8 cellular contexts compared by ENCODE assay signal in the genomic region with DNA sequence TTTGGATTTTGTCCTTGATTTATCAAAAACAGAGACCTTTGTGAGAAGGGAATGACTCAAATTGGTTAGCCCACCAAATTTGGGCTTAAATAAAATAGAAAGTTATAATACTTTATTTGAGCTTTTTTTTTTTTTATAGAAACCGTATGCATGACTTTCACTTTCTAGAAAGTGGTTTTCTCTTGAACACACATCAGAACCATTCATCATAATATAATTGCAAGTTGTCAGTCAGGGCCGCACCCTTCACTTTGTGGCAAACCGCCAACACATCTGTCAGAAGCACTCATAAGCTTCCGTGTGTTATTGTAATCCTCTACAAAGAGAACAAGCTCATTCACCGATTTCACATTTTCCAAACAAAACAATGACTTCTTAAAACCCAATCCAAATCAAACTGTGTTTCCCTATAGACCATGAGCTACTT.
DNase-seq lines count a peak whose midpoint lies in the region; ATAC-seq and TF ChIP-seq lines count a peak whose summit lies in the region.

No MANE protein-coding gene starts in this region.

- H3K79me2 ChIP-seq in ACC112 (ENCODE audit: control insufficient read depth, insufficient read depth, low read length, unreplicated experiment) (no peaks in the 10 kb centered on the region), fibroblast of lung (ENCODE audit: control insufficient read depth, insufficient read depth, low read length) (no peaks in the 10 kb centered on the region)

- H3K4me3 ChIP-seq in ACC112 (ENCODE audit: low read depth, low read length) = peak overlapping the region; percentile 22; the same call in 1 of the 2 replicates
- H3K4me3 ChIP-seq in fibroblast of lung (replicated peaks in 1 of 4; ENCODE audit: control extremely low read depth in 1 of 4, insufficient read depth in 1 of 4, low read depth in 3 of 4, low read length in 4 of 4) = peak overlapping the region in 1 of 4 experiments; percentile 19

- H3K27ac ChIP-seq in ACC112 (ENCODE audit: low read depth, low read length) = no peak overlapping the region
- H3K27ac ChIP-seq in fibroblast of lung (ENCODE audit: insufficient read depth, low read length) = no peak overlapping the region

- no peaks in the 10 kb centered on the region for H3K4me1 ChIP-seq in ACC112 (ENCODE audit: control insufficient read depth, insufficient read depth, low read length, unreplicated experiment)
- H3K4me1 ChIP-seq in fibroblast of lung (ENCODE audit: control insufficient read depth, extremely low read depth, insufficient read depth, low read length) = no peaks in the 10 kb centered on the region

- TF ChIP-seq CTCF in fibroblast of lung (conservative IDR thresholded peaks at IDR 0.05 in 1 of 2, IDR thresholded peaks at IDR 0.05 in 1 of 2; ENCODE audit: low read depth in 1 of 2, low read length in 2 of 2) = no peak

- H3K4me2 ChIP-seq in fibroblast of lung (ENCODE audit: extremely low read depth, insufficient read depth, low read length) = no peak overlapping the region

- no peak for ATAC-seq in GM21447 (IDR thresholded peaks at IDR 0.05; ENCODE audit: unreplicated experiment)

- no peak overlapping the region for H2AFZ ChIP-seq in ACC112 (ENCODE audit: low read length, unreplicated experiment)
- H2AFZ ChIP-seq in fibroblast of lung (ENCODE audit: low read length) = no peak overlapping the region

- no peaks in the 10 kb centered on the region for H3K9me3 ChIP-seq in fibroblast of lung (ENCODE audit: control insufficient read depth, insufficient read depth, low read depth, low read length)

- intact Hi-C loops in posterior vena cava (cut with DNase I) = no loop called here

- H3K27me3 ChIP-seq in ACC112 (ENCODE audit: insufficient read depth, low read length) (no peaks in the 10 kb centered on the region), fibroblast of lung (ENCODE audit: control insufficient read depth, insufficient read depth, low read length) (no peaks in the 10 kb centered on the region)

- peak; percentile 1 for DNase-seq in LHCN-M2 (ENCODE audit: low read depth)
- peak; percentile 50 for DNase-seq in NCI-H524 treated with DMSO at 0.1 percent for 48 hours (lab: John Stamatoyannopoulos, UW)
- DNase-seq in fibroblast of lung (ENCODE audit: low read depth in 2 of 2) = peak; percentile 17 to 19
- no peak for DNase-seq in 8988T
- DNase-seq in GM19240 (ENCODE audit: insufficient read length, low spot score) = no peak
- no peak for DNase-seq in posterior vena cava (ENCODE audit: low spot score)

- H4K20me1 ChIP-seq in fibroblast of lung (ENCODE audit: control insufficient read depth, extremely low read depth, insufficient read depth, low read length) = no peaks in the 10 kb centered on the region

- no peaks in the 10 kb centered on the region for H3K36me3 ChIP-seq in ACC112 (ENCODE audit: insufficient read depth, low read length)
- no peaks in the 10 kb centered on the region for H3K36me3 ChIP-seq in fibroblast of lung (ENCODE audit: control insufficient read depth, insufficient read depth, low read length)

- H3K9ac ChIP-seq in fibroblast of lung (ENCODE audit: insufficient read depth, low read length) = no peak overlapping the region

Comparison
In these comparisons a context has a peak if more than half of its experiments do, and no peak if none do; other contexts are left out.
1. DNase-seq: peak in LHCN-M2 (single experiment), NCI-H524 treated with DMSO at 0.1 percent for 48 hours (single experiment) and fibroblast of lung (2 of 2); none in 8988T (single experiment), GM19240 (single experiment) and posterior vena cava (single experiment).